27 cellular contexts compared by ENCODE assay signal in the genomic region with DNA sequence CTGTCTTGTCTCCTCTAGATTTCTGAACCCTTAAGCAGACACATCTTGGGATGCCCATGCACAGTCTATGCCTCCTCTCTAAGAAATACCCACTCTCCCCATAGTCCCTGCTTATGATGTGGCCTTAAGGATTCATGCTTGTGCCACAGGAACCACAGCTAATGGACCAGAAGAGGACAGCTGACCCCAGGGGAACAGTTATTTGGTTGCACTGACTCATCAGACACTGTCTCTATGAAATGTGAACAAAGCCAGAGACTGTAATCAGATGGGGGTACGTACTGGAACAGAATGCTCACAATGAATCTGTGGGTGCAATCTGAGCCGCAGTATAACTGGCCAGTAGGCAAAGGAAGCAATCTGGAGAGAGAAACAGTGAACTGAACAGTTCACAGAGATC.
DNase-seq lines count a peak whose midpoint lies in the region; ATAC-seq, FAIRE-seq and TF ChIP-seq lines count a peak whose summit lies in the region.
"Had no signal": no experiment of that assay in that cellular context is flagged by ENCODE, and none has a peak within 500 bp of the region (broad histone marks: within the 10 kb centered on the region; RNA-seq: fewer than 3 reads in every experiment).

No MANE protein-coding gene starts in this region.

- H3K27ac ChIP-seq in prostate gland (no peak overlapping the region), heart right ventricle (no peak overlapping the region)
- H3K27ac ChIP-seq: HL-60 had no signal

- no peak for TF ChIP-seq CTCF in foreskin fibroblast (IDR thresholded peaks at IDR 0.05; ENCODE audit: low read depth, low read length)
- TF ChIP-seq CTCF in prostate gland (IDR thresholded peaks at IDR 0.05): no peak
- no peak for TF ChIP-seq CTCF in heart right ventricle (IDR thresholded peaks at IDR 0.05)

- no peaks in the 10 kb centered on the region for H3K27me3 Mint-ChIP-seq in naive B cell

- H3K36me3 ChIP-seq in prostate gland (no peaks in the 10 kb centered on the region), heart right ventricle (peaks cover 0 to 78% (median 7%) of the 10 kb centered on the region in 9 donors)
- H3K36me3 ChIP-seq: BE2C had no signal

- H3K27me3 ChIP-seq in prostate gland (replicated peaks; ENCODE audit: insufficient read depth) (no peaks in the 10 kb centered on the region), heart right ventricle (no peaks in the 10 kb centered on the region)
- H3K27me3 ChIP-seq: BE2C had no signal

- intact Hi-C loops in prostate gland (cut with DNase I) (no loop called here), heart right ventricle (cut with DNase I) (no loop called here)

- FAIRE-seq in HTR-8/SVneo (lab: Jason Lieb, UNC): no peak
- FAIRE-seq: G401.6 had no signal

- in situ Hi-C loops in G401 (cut with HindIII; ENCODE audit: low sequenced_read_pairs): no loop called here

- H3K27ac Mint-ChIP-seq in naive B cell: peak overlapping the region in 4 of 6 donors; percentile 1 to 57 (median 20)

- H3K9me3 ChIP-seq in prostate gland (no peaks in the 10 kb centered on the region), heart right ventricle (no peaks in the 10 kb centered on the region)
- H3K9me3 ChIP-seq: BE2C, HAP-1 had no signal

- 80% methylated on average over 2 of the region's 2 CpGs for WGBS in prostate gland
- WGBS in heart right ventricle, 2 donors: 96 to 99% methylated on average over 2 of the region's 2 CpGs

- no peaks in the 10 kb centered on the region for H3K4me1 ChIP-seq in prostate gland (replicated peaks)
- no peaks in the 10 kb centered on the region for H3K4me1 ChIP-seq in heart right ventricle
- H3K4me1 ChIP-seq: BE2C, HAP-1 had no signal

- TF ChIP-seq POLR2A in prostate gland (IDR thresholded peaks at IDR 0.05): no peak

- ATAC-seq in naive B cell (ENCODE audit: low read depth in 2 of 2): no peak
- no peak for ATAC-seq in heart right ventricle
- ATAC-seq: SK-N-SH treated with all-trans-retinoic acid at 6 μM for 48 hours had no signal

- H3K36me3 Mint-ChIP-seq in naive B cell: peaks cover 26 to 41% of the 10 kb centered on the region in 2 donors

- H3K9me3 Mint-ChIP-seq in naive B cell: no peaks in the 10 kb centered on the region

- peak; percentile 24 for DNase-seq in M059J (ENCODE audit: low read depth)
- peak; percentile 4 to 9 for DNase-seq in foreskin fibroblast
- no peak for DNase-seq in naive B cell
- no peak for DNase-seq in prostate gland (ENCODE audit: low spot score)
- DNase-seq in HTR-8/SVneo (ENCODE audit: insufficient read length, low spot score): no peak
- DNase-seq in G401 (ENCODE audit: low spot score): no peak
- DNase-seq in heart right ventricle: no peak
- DNase-seq: BE2C; CD4-positive, CD25-positive, alpha-beta regulatory T cell; COR-L47; DMS 273 treated with DMSO at 0.1 percent for 48 hours; DND-41; IMR-90; Kasumi-1; NCI-H1092 treated with DMSO at 0.1 percent for 48 hours; NCI-H146; NCI-H2029 treated with DMSO at 0.1 percent for 48 hours; NCI-H2227 treated with DMSO at 0.1 percent for 48 hours; NCI-H524; NCI-H82; OCI-M1; RPMI8226; SHP77 treated with DMSO at 0.1 percent for 48 hours had no signal

- H3K4me3 ChIP-seq in foreskin fibroblast (ENCODE audit: low read depth in 1 of 2, low read length in 2 of 2) (no peak overlapping the region), prostate gland (no peak overlapping the region), heart right ventricle (no peak overlapping the region)
- H3K4me3 ChIP-seq: HAP-1 had no signal

- H3K4me3 Mint-ChIP-seq in naive B cell: no peak overlapping the region
- H3K4me3 Mint-ChIP-seq: CD4-positive, CD25-positive, alpha-beta regulatory T cell had no signal

- peaks cover under 1 to 8% (median 4%) of the 10 kb centered on the region in 3 donors for H3K4me1 Mint-ChIP-seq in naive B cell
- H3K4me1 Mint-ChIP-seq: CD4-positive, CD25-positive, alpha-beta regulatory T cell had no signal

Comparison
In these comparisons a context has a peak if more than half of its experiments do, and no peak if none do; other contexts are left out.
1. DNase-seq: peak in M059J (single experiment) and foreskin fibroblast (2 of 2); none in naive B cell (single experiment), prostate gland (single experiment), HTR-8/SVneo (single experiment), G401 (single experiment) and heart right ventricle (0 of 2).